ENCODE assay signal across 8 cellular contexts in genomic region chr16:66552288-66553143, GRCh38. TPM values are rescaled to one million over a fixed set of nuclear protein-coding genes. Genes with fewer than 3 reads are reported as not detected.
DNase-seq lines count a peak whose midpoint lies in the region; ATAC-seq and TF ChIP-seq lines count a peak whose summit lies in the region.

CKLF (plus strand) TSS chr16:66552576; CDS start chr16:66552716, 140 bp downstream.

- H3K27me3 Mint-ChIP-seq in T-helper 17 cell, result no peaks in the 10 kb centered on the region

- intact Hi-C loops in left ventricle myocardium inferior (cut with micrococcal nuclease), result loop anchor here (10.0 kb wide), 1 partner anchor 52 kb away; the partner anchor contains the start of gene CMTM3
- intact Hi-C loops in prostate gland (cut with DNase I), result loop anchor here (5.0 kb wide), 2 partner anchors 35 to 75 kb away; no protein-coding TSS in a partner anchor
- intact Hi-C loops in upper lobe of right lung (cut with DNase I), result no loop called here

- H3K27ac ChIP-seq in left ventricle myocardium inferior (replicated peaks) (peak within 1 kb of the TSS; percentile 99), prostate gland (peak within 1 kb of the TSS; percentile 84 to 89), upper lobe of right lung (peak within 1 kb of the TSS; percentile 97)

- WGBS in prostate gland, result 11% methylated on average over 63 of the region's 63 CpGs

- ATAC-seq in HG02884 (IDR thresholded peaks at IDR 0.05; ENCODE audit: unreplicated experiment) (peak; percentile 65), T-helper 17 cell (peak; percentile 78), upper lobe of right lung (peak; percentile 84)

- H3K36me3 ChIP-seq in left ventricle myocardium inferior (no peaks in the 10 kb centered on the region), prostate gland (no peaks in the 10 kb centered on the region), upper lobe of right lung (peaks cover 6% of the 10 kb centered on the region)

- H3K27me3 ChIP-seq in left ventricle myocardium inferior (ENCODE audit: low read depth), result no peaks in the 10 kb centered on the region
- H3K27me3 ChIP-seq in prostate gland (replicated peaks; ENCODE audit: insufficient read depth), result no peaks in the 10 kb centered on the region
- no peaks in the 10 kb centered on the region for H3K27me3 ChIP-seq in upper lobe of right lung

- DNase-seq in GM13977 (ENCODE audit: low spot score), result peak; percentile 95
- peak; percentile 45 for DNase-seq in NCI-H1694 (lab: John Stamatoyannopoulos, UW)
- peak; percentile 87 to 90 (median 89) for DNase-seq in T-helper 17 cell
- peak; percentile 30 for DNase-seq in amniotic stem cell (lab: John Stamatoyannopoulos, UW)
- DNase-seq in left ventricle myocardium inferior, result peak; percentile 91
- DNase-seq in prostate gland (ENCODE audit: low spot score), result peak; percentile 82
- peak; percentile 95 for DNase-seq in upper lobe of right lung

- H3K9me3 ChIP-seq in T-helper 17 cell (ENCODE audit: control insufficient read depth, low read length, poor library complexity, severe bottlenecking), result no peaks in the 10 kb centered on the region
- H3K9me3 ChIP-seq in left ventricle myocardium inferior (replicated peaks), result no peaks in the 10 kb centered on the region
- H3K9me3 ChIP-seq in prostate gland, result no peaks in the 10 kb centered on the region
- H3K9me3 ChIP-seq in upper lobe of right lung, result no peaks in the 10 kb centered on the region

- TF ChIP-seq CTCF in GM13977 (IDR thresholded peaks at IDR 0.05; ENCODE audit: extremely low read depth, insufficient read depth, missing control alignments) (no peak), left ventricle myocardium inferior (IDR thresholded peaks at IDR 0.05; ENCODE audit: borderline replicate concordance) (no peak), prostate gland (IDR thresholded peaks at IDR 0.05) (peak in 2 of 4 experiments; percentile 4 to 30), upper lobe of right lung (IDR thresholded peaks at IDR 0.05) (no peak)

- H3K36me3 Mint-ChIP-seq in T-helper 17 cell (ENCODE audit: low read depth), result peaks cover 15% of the 10 kb centered on the region

- H3K4me1 ChIP-seq in left ventricle myocardium inferior, result peaks cover 70% of the 10 kb centered on the region
- H3K4me1 ChIP-seq in prostate gland (replicated peaks), result no peaks in the 10 kb centered on the region
- H3K4me1 ChIP-seq in upper lobe of right lung, result peaks cover 50% of the 10 kb centered on the region

- in situ Hi-C loops in GM13977 (cut with MboI; ENCODE audit: low pct_unique_long_range_greater_than_20kb, low sequenced_read_pairs, unreplicated experiment), result no loop called here

- peak within 1 kb of the TSS; percentile 99 for H3K4me3 Mint-ChIP-seq in T-helper 17 cell

- peak within 1 kb of the TSS; percentile 98 for H3K27ac Mint-ChIP-seq in T-helper 17 cell

- H3K4me3 ChIP-seq in left ventricle myocardium inferior, result peak within 1 kb of the TSS; percentile 77
- peak within 1 kb of the TSS; percentile 43 for H3K4me3 ChIP-seq in prostate gland
- H3K4me3 ChIP-seq in upper lobe of right lung, result peak within 1 kb of the TSS; percentile 72

- peak; percentile 82 for TF ChIP-seq POLR2A in prostate gland (IDR thresholded peaks at IDR 0.05)

- H3K4me1 Mint-ChIP-seq in T-helper 17 cell, result peaks cover 76% of the 10 kb centered on the region

RNA-seq across cellular contexts. Expression of gene CKLF, which starts in this region (rescaled TPM):
- total RNA-seq in T-helper 17 cell (10 to 100 TPM; 41.6 to 42.5 TPM), left ventricle myocardium inferior (7.8 TPM), prostate gland (10 to 100 TPM; 20.5 to 28.3 TPM), upper lobe of right lung (57.6 TPM)

Comparison
In these comparisons a context has a peak if more than half of its experiments do, and no peak if none do; other contexts are left out.
1. Peak in every context shown above with its lines: DNase-seq, ATAC-seq, H3K4me3 ChIP-seq and H3K27ac ChIP-seq.
2. DNase-seq: peak in every context shown above with its lines; median percentile 95 in GM13977; 95 in upper lobe of right lung; 91 in left ventricle myocardium inferior; 89 in T-helper 17 cell; 82 in prostate gland; 45 in NCI-H1694; 30 in amniotic stem cell.